ENCODE assay signal across 31 cellular contexts in the genomic region with DNA sequence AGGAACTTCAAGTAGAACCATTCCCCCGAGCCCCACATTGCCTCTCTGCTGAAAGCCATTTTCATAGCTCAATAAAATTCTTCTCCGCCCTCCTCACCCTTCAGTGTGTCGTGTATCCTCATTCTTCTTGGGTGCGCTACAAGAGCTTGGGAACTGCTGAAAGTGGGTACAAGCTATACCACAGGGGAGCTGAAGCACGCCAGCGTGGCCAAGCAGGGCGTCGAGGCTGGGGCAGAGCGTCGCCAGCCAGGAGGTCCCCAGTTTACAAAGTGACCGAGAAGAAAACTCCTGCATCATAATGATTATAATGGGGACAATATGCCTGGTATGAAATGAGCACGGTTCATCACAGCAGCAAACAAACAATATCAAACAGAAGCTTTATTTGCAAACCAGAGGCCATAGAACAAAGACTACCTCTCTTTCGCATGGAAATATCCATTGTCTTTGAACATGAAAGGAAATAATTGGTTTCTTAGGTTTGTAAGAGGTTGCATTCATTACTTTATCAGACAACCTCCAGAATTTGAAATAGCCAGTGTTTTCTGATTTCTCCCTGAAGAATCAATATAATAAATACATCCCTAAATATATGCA.
"Had no signal": no experiment of that assay in that cellular context is flagged by ENCODE, and none has a peak within 500 bp of the region (broad histone marks: within the 10 kb centered on the region; RNA-seq: fewer than 3 reads in every experiment).

No MANE protein-coding gene starts in this region.

- FAIRE-seq: islet of Langerhans, kidney, urothelium cell line had no signal

- H3K27me3 ChIP-seq: left lung, neural progenitor cell, ovary, right atrium auricular region, suprapubic skin, tibial artery, upper lobe of right lung had no signal

- H3K27ac ChIP-seq: left lung, lower lobe of right lung, neural progenitor cell, ovary, right atrium auricular region, skin epidermis, suprapubic skin, thoracic aorta, tibial artery, upper lobe of right lung had no signal

- H3K36me3 Mint-ChIP-seq: natural killer cell had no signal

- DNase-seq: hippocampal formation; immature natural killer cell; kidney; left colon; left lung; lower lobe of right lung; mammary epithelial cell; mesendoderm; naive B cell; natural killer cell; nephron progenitor cell; ovary; stimulated activated CD4-positive, alpha-beta T cell treated with anti-CD3 and anti-CD28 coated beads, Interleukin-12 subunit alpha, Interleukin-12 subunit beta, amount 100 ng/mL, for 4 hours; stimulated activated CD4-positive, alpha-beta T cell treated with anti-CD3 and anti-CD28 coated beads, Interleukin-15, amount 100 ng/mL, for 24 hours; stimulated activated CD4-positive, alpha-beta T cell treated with anti-CD3 and anti-CD28 coated beads, Interleukin-2, amount 100 ng/mL, for 24 hours; stimulated activated CD4-positive, alpha-beta T cell treated with anti-CD3 and anti-CD28 coated beads, Interleukin-4, amount 100 ng/mL, for 1 hour; stimulated activated naive B cell treated with anti-CD40 and anti-IgM and Interleukin-4, amounts not matched to agents 10 μg/mL and 1 μg/mL and 100 μg/mL, for 72 hours; tibial artery; trophoblast cell; upper lobe of right lung had no signal

- H3K9ac ChIP-seq: neural progenitor cell had no signal

- H3K27ac Mint-ChIP-seq: immature natural killer cell; mesothelial cell of epicardium; natural killer cell; neural progenitor cell; stimulated activated naive CD8-positive, alpha-beta T cell treated with anti-CD3 and anti-CD28 coated beads, Interleukin-15, Interleukin-2, amounts not matched to agents 100 ng/mL and 50 ng/mL, for 24 hours had no signal

- H3K4me1 Mint-ChIP-seq: mesothelial cell of epicardium, naive B cell had no signal

- H3K4me2 ChIP-seq: neural progenitor cell had no signal

- H3K9me3 ChIP-seq: ovary had no signal

- H2AFZ ChIP-seq: neural progenitor cell had no signal

- H3K4me1 ChIP-seq: upper lobe of right lung had no signal

- ATAC-seq: left colon; left lung; lower lobe of right lung; natural killer cell; sciatic nerve; stimulated activated naive B cell treated with anti-CD40 and anti-IgM and Interleukin-4, amounts not matched to agents 10 μg/mL and 1 μg/mL and 100 μg/mL, for 72 hours; upper lobe of right lung had no signal

- H3K36me3 ChIP-seq: neural progenitor cell, ovary had no signal

- H3K4me3 Mint-ChIP-seq: immature natural killer cell; mesothelial cell of epicardium; natural killer cell; nephron progenitor cell; neural progenitor cell; stimulated activated naive B cell treated with anti-CD40 and anti-IgM and Interleukin-4, amounts not matched to agents 10 μg/mL and 1 μg/mL and 100 μg/mL, for 72 hours; stimulated activated naive CD8-positive, alpha-beta T cell treated with anti-CD3 and anti-CD28 coated beads, Interleukin-15, Interleukin-2, amounts not matched to agents 100 ng/mL and 50 ng/mL, for 24 hours had no signal

- H3K4me3 ChIP-seq: left lung, lower lobe of right lung, neural progenitor cell, ovary, right atrium auricular region, skin epidermis, suprapubic skin, thoracic aorta, tibial artery, upper lobe of right lung had no signal

- H3K27me3 Mint-ChIP-seq: naive B cell; progenitor cell of endocrine pancreas; stimulated activated naive B cell treated with anti-CD40 and anti-IgM and Interleukin-4, amounts not matched to agents 10 μg/mL and 1 μg/mL and 100 μg/mL, for 72 hours; stimulated activated naive CD8-positive, alpha-beta T cell treated with anti-CD3 and anti-CD28 coated beads, Interleukin-15, Interleukin-2, amounts not matched to agents 100 ng/mL and 50 ng/mL, for 24 hours had no signal
